ENCODE assay signal across 16 cellular contexts in the genomic region with DNA sequence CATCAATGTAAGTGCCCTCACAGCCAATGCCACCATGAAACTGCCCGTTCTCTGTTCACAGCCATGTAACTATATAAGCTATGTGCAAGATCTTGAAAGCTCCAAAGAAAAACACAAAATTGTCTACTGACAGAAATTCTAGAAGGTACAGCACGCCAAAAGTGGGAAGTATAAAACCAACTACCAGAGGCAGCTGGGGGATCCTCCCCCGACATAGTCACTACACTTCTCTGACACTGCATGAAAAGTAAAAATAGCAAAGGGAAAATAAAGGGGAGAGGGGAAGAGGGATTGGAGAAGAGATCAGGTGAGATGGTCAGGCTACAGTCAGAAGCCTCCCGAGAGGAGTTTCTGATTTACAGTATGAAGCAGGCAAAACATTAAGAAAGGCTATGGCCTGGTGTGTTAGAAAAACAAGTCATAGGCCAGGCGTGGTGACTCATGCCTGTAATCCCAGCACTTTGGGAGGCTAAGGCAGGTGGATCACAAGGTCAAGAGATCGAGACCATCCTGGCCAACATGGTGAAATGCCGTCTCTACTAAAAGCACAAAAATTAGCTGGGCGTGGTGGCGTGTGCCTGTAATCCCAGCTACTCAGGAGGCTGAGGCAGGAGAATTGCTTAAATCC. TPM values are rescaled to one million over a fixed set of nuclear protein-coding genes. Genes with fewer than 3 reads are reported as not detected.
DNase-seq lines count a peak whose midpoint lies in the region; ATAC-seq and TF ChIP-seq lines count a peak whose summit lies in the region.
"Had no signal": no experiment of that assay in that cellular context is flagged by ENCODE, and none has a peak within 500 bp of the region (broad histone marks: within the 10 kb centered on the region; RNA-seq: fewer than 3 reads in every experiment).

No MANE protein-coding gene starts in this region.

- peaks cover 41% of the 10 kb centered on the region for H3K36me3 Mint-ChIP-seq in stimulated activated naive CD8-positive, alpha-beta T cell treated with anti-CD3 and anti-CD28 coated beads, Interleukin-15, Interleukin-2, amounts not matched to agents 100 ng/mL and 50 ng/mL, for 24 hours (ENCODE audit: low read depth)
- H3K36me3 Mint-ChIP-seq in natural killer cell: peaks cover 8% of the 10 kb centered on the region

- H3K4me1 Mint-ChIP-seq in stimulated activated naive CD8-positive, alpha-beta T cell treated with anti-CD3 and anti-CD28 coated beads, Interleukin-15, Interleukin-2, amounts not matched to agents 100 ng/mL and 50 ng/mL, for 24 hours (ENCODE audit: low read depth): peaks cover 27% of the 10 kb centered on the region
- H3K4me1 Mint-ChIP-seq in natural killer cell: peaks cover 37 to 43% of the 10 kb centered on the region in 2 donors

- H3K36me3 ChIP-seq in vagina: peaks cover 0 to 10% of the 10 kb centered on the region in 2 donors

- no peaks in the 10 kb centered on the region for H3K9me3 ChIP-seq in vagina

- no peak overlapping the region for H3K4me3 ChIP-seq in vagina
- H3K4me3 ChIP-seq: coronary artery had no signal

- H3K27me3 Mint-ChIP-seq in stimulated activated naive CD8-positive, alpha-beta T cell treated with anti-CD3 and anti-CD28 coated beads, Interleukin-15, Interleukin-2, amounts not matched to agents 100 ng/mL and 50 ng/mL, for 24 hours: no peaks in the 10 kb centered on the region
- no peaks in the 10 kb centered on the region for H3K27me3 Mint-ChIP-seq in natural killer cell (ENCODE audit: low read depth in 2 of 2)
- H3K27me3 Mint-ChIP-seq: memory B cell had no signal

- intact Hi-C loops in natural killer cell (cut with micrococcal nuclease) (no loop called here), vagina (cut with DNase I) (no loop called here)

- no peak for TF ChIP-seq POLR2A in vagina (IDR thresholded peaks at IDR 0.05)

- H3K27ac Mint-ChIP-seq in stimulated activated naive CD8-positive, alpha-beta T cell treated with anti-CD3 and anti-CD28 coated beads, Interleukin-15, Interleukin-2, amounts not matched to agents 100 ng/mL and 50 ng/mL, for 24 hours: peak overlapping the region; percentile 37
- peak overlapping the region; percentile 92 to 97 for H3K27ac Mint-ChIP-seq in natural killer cell
- H3K27ac Mint-ChIP-seq: memory B cell had no signal

- no peak for ATAC-seq in stimulated activated naive CD8-positive, alpha-beta T cell treated with anti-CD3 and anti-CD28 coated beads, Interleukin-15, Interleukin-2, amounts not matched to agents 100 U/mL and 50 U/mL, for 24 hours
- ATAC-seq in natural killer cell (no peak), HG03097 (IDR thresholded peaks at IDR 0.05; ENCODE audit: low FRiP score, unreplicated experiment) (no peak), GM19452 (IDR thresholded peaks at IDR 0.05; ENCODE audit: unreplicated experiment) (no peak)

- H3K27ac ChIP-seq in adipose tissue (ENCODE audit: low read depth, low read length) (peak overlapping the region; percentile 55), vagina (peak overlapping the region; percentile 67)
- H3K27ac ChIP-seq: parathyroid adenoma had no signal

- H3K27me3 ChIP-seq in vagina: no peaks in the 10 kb centered on the region

- TF ChIP-seq CTCF in natural killer cell (IDR thresholded peaks at IDR 0.05) (no peak), vagina (IDR thresholded peaks at IDR 0.05) (no peak)

- no peaks in the 10 kb centered on the region for H3K9me3 Mint-ChIP-seq in stimulated activated naive CD8-positive, alpha-beta T cell treated with anti-CD3 and anti-CD28 coated beads, Interleukin-15, Interleukin-2, amounts not matched to agents 100 ng/mL and 50 ng/mL, for 24 hours
- H3K9me3 Mint-ChIP-seq in natural killer cell: no peaks in the 10 kb centered on the region
- H3K9me3 Mint-ChIP-seq: memory B cell had no signal

- no peak for DNase-seq in stimulated activated naive CD8-positive, alpha-beta T cell treated with anti-CD3 and anti-CD28 coated beads, Interleukin-15, Interleukin-2, amounts not matched to agents 100 U/mL and 50 U/mL, for 24 hours
- DNase-seq in natural killer cell (no peak), vagina (ENCODE audit: extremely low spot score in 2 of 2) (no peak), RPMI8226 (no peak)
- DNase-seq: amniotic stem cell, EL, NCI-H2029, NCI-H774, SHP77 had no signal

- no peak overlapping the region for H3K4me3 Mint-ChIP-seq in stimulated activated naive CD8-positive, alpha-beta T cell treated with anti-CD3 and anti-CD28 coated beads, Interleukin-15, Interleukin-2, amounts not matched to agents 100 ng/mL and 50 ng/mL, for 24 hours
- H3K4me3 Mint-ChIP-seq in natural killer cell: no peak overlapping the region
- H3K4me3 Mint-ChIP-seq: memory B cell had no signal

- no peaks in the 10 kb centered on the region for H3K4me1 ChIP-seq in vagina
- H3K4me1 ChIP-seq: parathyroid adenoma had no signal

- WGBS in adipose tissue, 3 donors: 81 to 94% (median 84%) methylated on average over 9 of the region's 9 CpGs

RNA-seq across cellular contexts. Expression of a gene that starts 39.8 kb away (rescaled TPM):
- 100 to 1,000 TPM; 233 to 396 (median 326) TPM for polyA plus RNA-seq in adipose tissue
- 100 to 1,000 TPM; 329 to 358 (median 352) TPM for total RNA-seq in natural killer cell
- 210 TPM for total RNA-seq in vagina
